ENCODE assay signal across 8 cellular contexts in the genomic region with DNA sequence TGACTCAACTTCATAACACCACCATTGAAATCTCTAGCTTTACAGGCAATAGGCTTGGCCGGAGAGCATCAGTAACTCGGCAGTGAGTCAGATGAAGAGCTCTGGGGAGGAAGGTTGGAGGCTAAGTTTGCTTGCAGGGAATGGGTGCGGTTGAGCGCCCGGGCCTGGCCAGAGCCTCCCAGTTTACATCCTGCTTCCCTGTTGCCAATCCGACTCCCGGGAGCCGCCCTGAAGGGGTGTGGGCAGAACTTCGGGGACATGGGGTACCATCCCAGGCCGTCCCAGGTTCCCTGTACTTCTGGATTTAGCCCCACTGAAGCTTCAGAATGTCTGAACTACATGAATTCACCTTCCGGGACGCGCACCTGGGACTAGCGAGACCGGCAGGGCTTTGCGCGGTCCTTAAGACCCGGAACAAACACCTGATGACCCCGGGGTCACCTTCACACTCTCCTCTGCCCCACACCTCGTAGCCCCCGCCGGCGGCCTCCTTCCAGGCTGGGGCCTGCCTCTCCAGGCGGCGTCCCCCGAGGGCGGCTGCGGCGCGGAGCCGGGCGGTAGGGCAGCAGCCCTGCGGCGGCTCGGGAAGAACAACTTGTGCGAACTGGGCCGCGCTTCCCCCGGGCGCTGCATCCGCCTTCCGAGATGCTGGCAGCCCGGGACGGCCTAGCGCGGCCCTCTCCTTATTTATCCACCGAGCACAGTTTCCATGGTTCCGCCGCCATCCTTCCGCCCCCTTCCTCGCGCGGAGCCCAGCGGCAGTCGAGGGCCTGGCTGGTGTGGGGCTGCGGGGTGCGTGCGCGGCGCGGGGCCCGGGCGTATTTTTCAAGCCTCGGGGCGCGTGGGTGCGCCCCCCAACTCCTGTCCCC. TPM values are rescaled to one million over a fixed set of nuclear protein-coding genes. Genes with fewer than 3 reads are reported as not detected.
A peak's percentile ranks its signal among the peaks of the same experiment; 100 is the strongest.
DNase-seq lines count a peak whose midpoint lies in the region; ATAC-seq lines count a peak whose summit lies in the region.

No MANE protein-coding gene starts in this region.

- intact Hi-C loops in left colon (cut with DNase I, micrococcal nuclease): no loop called here

- H3K4me1 Mint-ChIP-seq in stimulated activated naive B cell treated with anti-CD40 and anti-IgM and Interleukin-4, amounts not matched to agents 10 μg/mL and 1 μg/mL and 100 μg/mL, for 72 hours: peaks cover 13 to 25% of the 10 kb centered on the region in 2 donors

- peak; percentile 59 for DNase-seq in DMS 273 (lab: John Stamatoyannopoulos, UW; ENCODE audit: unreplicated experiment)
- no peak for DNase-seq in DMS 273 treated with DMSO at 0.1 percent for 48 hours (lab: John Stamatoyannopoulos, UW)
- peak; percentile 85 for DNase-seq in HT1080 (ENCODE audit: low read depth)
- peak; percentile 6 for DNase-seq in T-helper 22 cell (ENCODE audit: low read depth)
- peak; percentile 78 to 90 for DNase-seq in left colon
- peak; percentile 20 for DNase-seq in stimulated activated naive B cell treated with anti-CD40 and anti-IgM and Interleukin-4, amounts not matched to agents 10 μg/mL and 1 μg/mL and 100 μg/mL, for 72 hours

- H3K27ac Mint-ChIP-seq in stimulated activated naive B cell treated with anti-CD40 and anti-IgM and Interleukin-4, amounts not matched to agents 10 μg/mL and 1 μg/mL and 100 μg/mL, for 72 hours: peak overlapping the region; percentile 42

- H3K27me3 Mint-ChIP-seq in stimulated activated naive B cell treated with anti-CD40 and anti-IgM and Interleukin-4, amounts not matched to agents 10 μg/mL and 1 μg/mL and 100 μg/mL, for 72 hours: no peaks in the 10 kb centered on the region

- H3K27ac ChIP-seq in cingulate gyrus (ENCODE audit: low read depth, low read length): peak overlapping the region; percentile 4

- no peaks in the 10 kb centered on the region for H3K36me3 Mint-ChIP-seq in stimulated activated naive B cell treated with anti-CD40 and anti-IgM and Interleukin-4, amounts not matched to agents 10 μg/mL and 1 μg/mL and 100 μg/mL, for 72 hours

- H3K4me3 Mint-ChIP-seq in stimulated activated naive B cell treated with anti-CD40 and anti-IgM and Interleukin-4, amounts not matched to agents 10 μg/mL and 1 μg/mL and 100 μg/mL, for 72 hours: peak overlapping the region; percentile 69 to 84

- no peaks in the 10 kb centered on the region for H3K9me3 Mint-ChIP-seq in stimulated activated naive B cell treated with anti-CD40 and anti-IgM and Interleukin-4, amounts not matched to agents 10 μg/mL and 1 μg/mL and 100 μg/mL, for 72 hours

- peak; percentile 84 for ATAC-seq in left colon
- peak; percentile 64 to 66 for ATAC-seq in stimulated activated naive B cell treated with anti-CD40 and anti-IgM and Interleukin-4, amounts not matched to agents 10 μg/mL and 1 μg/mL and 100 μg/mL, for 72 hours (replicated peaks)
- ATAC-seq in GM18873 (IDR thresholded peaks at IDR 0.05; ENCODE audit: low FRiP score, unreplicated experiment): no peak

RNA-seq across cellular contexts. Expression of a gene that starts 56.6 kb away (rescaled TPM):
- total RNA-seq in HT1080 (2014; rRNA removed; shearing (Covaris generic)): 10.5 and 11.9 TPM in 2 replicates
- 6.8 and 6.9 TPM in 2 replicates for polyA plus RNA-seq in HT1080 (2015; cell fraction: cytosol; rRNA removed)
- polyA plus RNA-seq in HT1080 (2015; cell fraction: nucleus; rRNA removed): 15.2 and 17.6 TPM in 2 replicates
- 100 to 1,000 TPM in 1 of 2 donors, 10 to 100 TPM in 1; 76.9 to 101 TPM for total RNA-seq in left colon
